Comparison of ENCODE assay signal across 21 cellular contexts in the genomic region with DNA sequence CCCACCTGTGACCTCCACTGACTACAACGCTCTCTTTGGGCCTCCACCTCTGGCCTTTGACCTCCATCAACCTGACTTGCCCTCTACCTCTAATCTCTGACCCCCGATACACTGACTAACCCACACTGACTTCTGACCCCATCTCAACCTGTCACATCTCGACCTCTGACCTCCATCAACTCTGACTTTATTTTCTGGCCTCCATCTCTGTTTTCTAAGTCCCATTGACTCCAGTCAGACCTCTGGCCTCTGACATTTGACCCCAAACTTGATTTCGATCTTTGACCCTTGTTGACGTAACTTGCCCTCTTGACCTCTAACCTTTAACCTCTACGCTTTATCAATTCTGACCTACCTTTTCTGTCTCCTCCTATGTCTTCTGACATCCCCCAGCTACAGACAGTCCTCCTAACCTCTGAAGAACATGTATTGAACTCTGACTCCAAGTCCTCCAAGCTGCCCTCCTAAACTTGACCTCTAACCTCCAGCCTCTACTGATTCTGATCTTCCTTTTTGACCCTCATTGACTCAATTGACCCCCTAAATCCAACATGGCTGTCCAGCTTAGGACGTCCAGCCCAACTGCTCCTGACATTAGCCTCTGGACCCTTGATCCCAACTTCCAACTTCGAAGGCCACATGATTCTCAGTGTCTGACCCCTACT. TPM values are rescaled to one million over a fixed set of nuclear protein-coding genes. Genes with fewer than 3 reads are reported as not detected.
"Had no signal": no experiment of that assay in that cellular context is flagged by ENCODE, and none has a peak within 500 bp of the region (broad histone marks: within the 10 kb centered on the region; RNA-seq: fewer than 3 reads in every experiment).

No MANE protein-coding gene starts in this region.

- H3K27me3 Mint-ChIP-seq: activated CD4-positive, alpha-beta memory T cell treated with anti-CD3 and anti-CD28 coated beads for 36 hours; activated T-helper 17 cell treated with anti-CD3 and anti-CD28 coated beads, Interleukin-2, amount 50 U/mL, for 72 hours; central memory CD8-positive, alpha-beta T cell had no signal

- DNase-seq: activated CD4-positive, alpha-beta memory T cell treated with anti-CD3 and anti-CD28 coated beads for 36 hours; activated CD8-positive, alpha-beta memory T cell treated with anti-CD3 and anti-CD28 coated beads, Interleukin-2, amount 50 U/mL, for 4 hours; activated naive CD4-positive, alpha-beta T cell treated with anti-CD3 and anti-CD28 coated beads, Interleukin-2, amount 50 U/mL, for 16 hours; amygdala; cortex of kidney; effector CD8-positive, alpha-beta T cell; left ventricle myocardium superior; mesendoderm; nephron progenitor cell; stimulated activated CD4-positive, alpha-beta T cell treated with anti-CD3 and anti-CD28 coated beads, Interleukin-4, amount 100 ng/mL, for 1 hour; stimulated activated CD8-positive, alpha-beta memory T cell treated with anti-CD3 and anti-CD28 coated beads, Interleukin-4, amount 100 ng/mL, for 48 hours; stomach had no signal

- H3K9me3 ChIP-seq: ovary, stomach had no signal

- H3K4me2 ChIP-seq: hepatocyte had no signal

- H3K27ac ChIP-seq: hepatocyte, ovary, stomach had no signal

- H3K27ac Mint-ChIP-seq: activated CD4-positive, alpha-beta memory T cell treated with anti-CD3 and anti-CD28 coated beads for 36 hours; activated T-helper 17 cell treated with anti-CD3 and anti-CD28 coated beads, Interleukin-2, amount 50 U/mL, for 72 hours; nephron progenitor cell had no signal

- H3K4me1 Mint-ChIP-seq: activated T-helper 17 cell treated with anti-CD3 and anti-CD28 coated beads, Interleukin-2, amount 50 U/mL, for 72 hours; brain; central memory CD8-positive, alpha-beta T cell had no signal

- H3K4me3 Mint-ChIP-seq: activated CD4-positive, alpha-beta memory T cell treated with anti-CD3 and anti-CD28 coated beads for 36 hours; activated T-helper 17 cell treated with anti-CD3 and anti-CD28 coated beads, Interleukin-2, amount 50 U/mL, for 72 hours; brain; central memory CD8-positive, alpha-beta T cell; nephron progenitor cell had no signal

- H3K9me3 Mint-ChIP-seq: activated CD4-positive, alpha-beta memory T cell treated with anti-CD3 and anti-CD28 coated beads for 36 hours; activated T-helper 17 cell treated with anti-CD3 and anti-CD28 coated beads, Interleukin-2, amount 50 U/mL, for 72 hours; brain; central memory CD8-positive, alpha-beta T cell; nephron progenitor cell had no signal

- H3K36me3 ChIP-seq: ovary had no signal

- ATAC-seq: activated T-helper 17 cell treated with anti-CD3 and anti-CD28 coated beads, Interleukin-2, amount 50 U/mL, for 72 hours; left ventricle myocardium superior had no signal

- H3K79me2 ChIP-seq: hepatocyte had no signal

- H3K36me3 Mint-ChIP-seq: brain had no signal

- H3K27me3 ChIP-seq: hepatocyte, ovary had no signal

- H2AFZ ChIP-seq: hepatocyte had no signal

- H3K4me3 ChIP-seq: hepatocyte, ovary, stomach had no signal

RNA-seq across cellular contexts. Expression of gene ACP4, which starts 0.8 kb away (rescaled TPM):
- total RNA-seq: activated CD4-positive, alpha-beta memory T cell treated with anti-CD3 and anti-CD28 coated beads for 36 hours; activated T-helper 17 cell treated with anti-CD3 and anti-CD28 coated beads, Interleukin-2, amount 50 U/mL, for 72 hours; fibroblast of lung; hepatocyte; kidney epithelial cell; left ventricle myocardium superior; ovary; stomach; T-helper 2 cell treated with Interferon-gamma antibody and Interleukin-4, amounts not matched to agents 100 ng/mL and 5 ng/mL, for 36 hours had no signal
- polyA plus RNA-seq: fibroblast of lung, hepatocyte, ovary, stomach, thymus had no signal

RNA-seq across cellular contexts. Expression of gene GPR32, which starts 20.8 kb away (rescaled TPM):
- total RNA-seq: activated CD4-positive, alpha-beta memory T cell treated with anti-CD3 and anti-CD28 coated beads for 36 hours; activated T-helper 17 cell treated with anti-CD3 and anti-CD28 coated beads, Interleukin-2, amount 50 U/mL, for 72 hours; fibroblast of lung; hepatocyte; kidney epithelial cell; left ventricle myocardium superior; ovary; stomach; T-helper 2 cell treated with Interferon-gamma antibody and Interleukin-4, amounts not matched to agents 100 ng/mL and 5 ng/mL, for 36 hours had no signal
- polyA plus RNA-seq: fibroblast of lung, hepatocyte, ovary, stomach had no signal

RNA-seq across cellular contexts. Expression of gene KLK1, which starts 32.6 kb away (rescaled TPM):
- total RNA-seq: fibroblast of lung, kidney epithelial cell, left ventricle myocardium superior had no signal
- polyA plus RNA-seq: fibroblast of lung had no signal

RNA-seq across cellular contexts. Expression of gene KLK15, which starts 42.3 kb away (rescaled TPM):
- total RNA-seq: activated CD4-positive, alpha-beta memory T cell treated with anti-CD3 and anti-CD28 coated beads for 36 hours; activated T-helper 17 cell treated with anti-CD3 and anti-CD28 coated beads, Interleukin-2, amount 50 U/mL, for 72 hours; fibroblast of lung; hepatocyte; kidney epithelial cell; left ventricle myocardium superior; ovary; stomach; T-helper 2 cell treated with Interferon-gamma antibody and Interleukin-4, amounts not matched to agents 100 ng/mL and 5 ng/mL, for 36 hours had no signal
- polyA plus RNA-seq: fibroblast of lung, hepatocyte, ovary, stomach had no signal
